8 cellular contexts compared by ENCODE assay signal in genomic region chr7:2560175-2560695, GRCh38. TPM values are rescaled to one million over a fixed set of nuclear protein-coding genes. Genes with fewer than 3 reads are reported as not detected.
DNase-seq lines count a peak whose midpoint lies in the region; ATAC-seq and TF ChIP-seq lines count a peak whose summit lies in the region.

No MANE protein-coding gene starts in this region.

- no peaks in the 10 kb centered on the region for H3K27me3 ChIP-seq in CD4-positive, CD25-positive, alpha-beta regulatory T cell (ENCODE audit: control insufficient read depth, insufficient read depth, low read length)
- H3K27me3 ChIP-seq in breast epithelium, result no peaks in the 10 kb centered on the region
- no peaks in the 10 kb centered on the region for H3K27me3 ChIP-seq in neuron (ENCODE audit: insufficient read depth, low read length)
- no peaks in the 10 kb centered on the region for H3K27me3 ChIP-seq in prostate gland (replicated peaks; ENCODE audit: insufficient read depth)

- H3K4me3 ChIP-seq in CD4-positive, CD25-positive, alpha-beta regulatory T cell (ENCODE audit: low read depth, low read length), result no peak overlapping the region
- peak overlapping the region; percentile 71; the same call in 1 of the 2 replicates for H3K4me3 ChIP-seq in Jurkat, Clone E6-1 (ENCODE audit: low read length)
- H3K4me3 ChIP-seq in breast epithelium (peak overlapping the region; percentile 89 to 90 (median 90)), neuron (ENCODE audit: low read length) (peak overlapping the region; percentile 77), prostate gland (peak overlapping the region in 1 of 2 donors; percentile 86)

- no peaks in the 10 kb centered on the region for H3K36me3 Mint-ChIP-seq in CD4-positive, CD25-positive, alpha-beta regulatory T cell

- no peak for DNase-seq in CD4-positive, CD25-positive, alpha-beta regulatory T cell
- DNase-seq in Jurkat, Clone E6-1 (ENCODE audit: low read depth, low spot score), result peak; percentile 57
- DNase-seq in breast epithelium (ENCODE audit: low spot score in 2 of 2) (no peak), NOMO-1 treated with DMSO at 0.1 percent for 48 hours (lab: John Stamatoyannopoulos, UW; ENCODE audit: unreplicated experiment) (no peak), NCI-H1694 treated with DMSO at 0.1 percent for 48 hours (lab: John Stamatoyannopoulos, UW) (no peak), prostate gland (ENCODE audit: low spot score) (no peak)

- peaks cover 0 to 30% (median 18%) of the 10 kb centered on the region in 4 donors for H3K4me1 Mint-ChIP-seq in CD4-positive, CD25-positive, alpha-beta regulatory T cell

- no peak for ATAC-seq in CD4-positive, CD25-positive, alpha-beta regulatory T cell (ENCODE audit: low read depth in 2 of 2)
- ATAC-seq in HG02870 (IDR thresholded peaks at IDR 0.05; ENCODE audit: unreplicated experiment), result no peak

- no peaks in the 10 kb centered on the region for H3K27me3 Mint-ChIP-seq in CD4-positive, CD25-positive, alpha-beta regulatory T cell

- peaks cover 18% of the 10 kb centered on the region for H3K4me1 ChIP-seq in CD4-positive, CD25-positive, alpha-beta regulatory T cell (ENCODE audit: control insufficient read depth, insufficient read depth, low read length, poor library complexity, severe bottlenecking)
- H3K4me1 ChIP-seq in breast epithelium, result peaks cover 0 to 3% of the 10 kb centered on the region in 2 donors
- H3K4me1 ChIP-seq in neuron (ENCODE audit: insufficient read depth, low read length), result peaks cover 12% of the 10 kb centered on the region
- H3K4me1 ChIP-seq in prostate gland (replicated peaks), result peaks cover 2% of the 10 kb centered on the region

- no peaks in the 10 kb centered on the region for H3K9me3 ChIP-seq in CD4-positive, CD25-positive, alpha-beta regulatory T cell (ENCODE audit: control insufficient read depth in 2 of 2, low read length in 2 of 2)
- H3K9me3 ChIP-seq in breast epithelium, result no peaks in the 10 kb centered on the region
- H3K9me3 ChIP-seq in neuron (ENCODE audit: low read length), result no peaks in the 10 kb centered on the region
- no peaks in the 10 kb centered on the region for H3K9me3 ChIP-seq in prostate gland

- H3K27ac Mint-ChIP-seq in CD4-positive, CD25-positive, alpha-beta regulatory T cell, result no peak overlapping the region

- 80% methylated on average over 9 of the region's 9 CpGs for WGBS in prostate gland

- H3K4me3 Mint-ChIP-seq in CD4-positive, CD25-positive, alpha-beta regulatory T cell, result peak overlapping the region in 3 of 4 donors; percentile 66 to 80 (median 71)

- no peak overlapping the region for H3K27ac ChIP-seq in CD4-positive, CD25-positive, alpha-beta regulatory T cell (ENCODE audit: insufficient read depth, low read length, poor library complexity, severe bottlenecking)
- H3K27ac ChIP-seq in breast epithelium, result peak overlapping the region in 1 of 2 donors; percentile 35
- peak overlapping the region in 1 of 2 donors; percentile 57 for H3K27ac ChIP-seq in prostate gland

- TF ChIP-seq POLR2A in breast epithelium (IDR thresholded peaks at IDR 0.05) (no peak), prostate gland (IDR thresholded peaks at IDR 0.05) (no peak)

- TF ChIP-seq CTCF in breast epithelium (IDR thresholded peaks at IDR 0.05) (peak in 1 of 3 donors; percentile 28), prostate gland (IDR thresholded peaks at IDR 0.05) (peak in 1 of 4 experiments; percentile 24)

- H3K9me3 Mint-ChIP-seq in CD4-positive, CD25-positive, alpha-beta regulatory T cell, result no peaks in the 10 kb centered on the region

- no peaks in the 10 kb centered on the region for H3K36me3 ChIP-seq in CD4-positive, CD25-positive, alpha-beta regulatory T cell (ENCODE audit: control insufficient read depth, insufficient read depth, low read length)
- no peaks in the 10 kb centered on the region for H3K36me3 ChIP-seq in breast epithelium
- no peaks in the 10 kb centered on the region for H3K36me3 ChIP-seq in neuron (ENCODE audit: insufficient read depth, low read length)
- no peaks in the 10 kb centered on the region for H3K36me3 ChIP-seq in prostate gland

- no peak overlapping the region for H2AFZ ChIP-seq in neuron (ENCODE audit: low read depth, low read length)

- intact Hi-C loops in breast epithelium (cut with DNase I; ENCODE audit: low total_unique reads), result no loop called here
- intact Hi-C loops in prostate gland (cut with DNase I), result no loop called here

RNA-seq across cellular contexts. Expression of gene IQCE, which starts 1.5 kb away (rescaled TPM):
- 6.6 TPM for total RNA-seq in CD4-positive, CD25-positive, alpha-beta regulatory T cell
- 1 to 10 TPM in 1 of 4 donors, under 1 TPM in 3; 0.69 to 1.5 (median 0.91) TPM for polyA plus RNA-seq in CD4-positive, CD25-positive, alpha-beta regulatory T cell
- polyA plus RNA-seq in Jurkat, Clone E6-1 (2012; ENCODE audit: insufficient read depth, insufficient read length), result 22.8 TPM
- total RNA-seq in breast epithelium (10 to 100 TPM; 13.4 to 22.7 (median 13.8) TPM), prostate gland (10 to 100 TPM; 20.2 to 41.9 TPM)

RNA-seq across cellular contexts. Expression of gene BRAT1, which starts 4.9 kb away (rescaled TPM):
- 24.6 TPM for total RNA-seq in CD4-positive, CD25-positive, alpha-beta regulatory T cell
- polyA plus RNA-seq in CD4-positive, CD25-positive, alpha-beta regulatory T cell, result 10 to 100 TPM; 21.4 to 36.6 (median 32.1) TPM
- polyA plus RNA-seq in Jurkat, Clone E6-1 (2012; ENCODE audit: insufficient read depth, insufficient read length), result 67.2 TPM
- total RNA-seq in breast epithelium, result 10 to 100 TPM; 20.8 to 36.4 (median 28.4) TPM
- total RNA-seq in prostate gland, result 100 to 1,000 TPM in 1 of 2 donors, 10 to 100 TPM in 1; 83.9 to 113 TPM

RNA-seq across cellular contexts. Expression of gene LFNG, which starts 40.7 kb away (rescaled TPM):
- 215 TPM for total RNA-seq in CD4-positive, CD25-positive, alpha-beta regulatory T cell
- 1 to 10 TPM; 2.1 to 7.3 (median 2.8) TPM for polyA plus RNA-seq in CD4-positive, CD25-positive, alpha-beta regulatory T cell
- polyA plus RNA-seq in Jurkat, Clone E6-1 (2012; ENCODE audit: insufficient read depth, insufficient read length), result 10.0 TPM
- total RNA-seq in breast epithelium (10 to 100 TPM in 1 of 3 donors, 1 to 10 TPM in 2; 5.0 to 16.4 (median 9.1) TPM), prostate gland (10 to 100 TPM; 45.6 to 51.7 TPM)
